ENCODE assay signal across 1 cellular context in the genomic region with DNA sequence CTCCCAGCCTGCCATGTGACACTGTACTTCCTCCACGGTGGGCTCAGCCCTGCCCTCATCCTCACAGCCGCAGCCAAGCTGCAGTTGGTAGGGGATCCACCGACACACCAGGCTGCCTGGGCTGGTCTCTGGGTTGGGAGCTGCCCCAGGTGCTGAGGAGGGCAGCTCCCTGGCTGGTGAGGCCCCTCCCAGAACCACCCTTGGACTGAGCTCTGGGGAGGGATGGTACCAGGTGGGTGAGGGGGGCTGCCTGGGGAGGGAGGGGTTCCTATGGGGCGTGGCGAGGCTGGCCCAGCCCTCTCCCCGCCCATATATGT.
TF ChIP-seq lines count a peak whose summit lies in the region.

No MANE protein-coding gene starts in this region.

TF ChIP-seq in endothelial cell of umbilical vein, 7 proteins besides CTCF, POLR2A, EP300 and RAD21:
- TF ChIP-seq GATA2 (IDR thresholded peaks at IDR 0.05; ENCODE audit: insufficient read depth, insufficient read length, low read depth, low read length) (no peak), JUN (IDR thresholded peaks at IDR 0.05; ENCODE audit: borderline replicate concordance, insufficient read depth, insufficient read length, low read depth) (no peak), MYC (IDR thresholded peaks at IDR 0.05; ENCODE audit: low read depth, low read length) (no peak), POLR2AphosphoS5 (IDR thresholded peaks at IDR 0.05; ENCODE audit: insufficient read depth, low read depth, low read length) (no peak), FOS (IDR thresholded peaks at IDR 0.05; ENCODE audit: borderline replicate concordance, insufficient read depth, low read length) (no peak), EZH2 (IDR thresholded peaks at IDR 0.05; ENCODE audit: borderline replicate concordance, low read depth, low read length, severe bottlenecking) (no peak)
- TF ChIP-seq, protein P1, sequence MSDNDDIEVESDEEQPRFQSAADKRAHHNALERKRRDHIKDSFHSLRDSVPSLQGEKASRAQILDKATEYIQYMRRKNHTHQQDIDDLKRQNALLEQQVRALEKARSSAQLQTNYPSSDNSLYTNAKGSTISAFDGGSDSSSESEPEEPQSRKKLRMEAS (IDR thresholded peaks at IDR 0.05; ENCODE audit: insufficient read depth, insufficient read length): no peak
